In genomic region chr7:28481131-28481926, GRCh38 we compare ENCODE assay signal across 8 cellular contexts.
DNase-seq lines count a peak whose midpoint lies in the region; ATAC-seq lines count a peak whose summit lies in the region.

No MANE protein-coding gene starts in this region.

- ATAC-seq in GM18499 (IDR thresholded peaks at IDR 0.05; ENCODE audit: insufficient read depth, unreplicated experiment) (peak; percentile 59), GM21723 (IDR thresholded peaks at IDR 0.05; ENCODE audit: unreplicated experiment) (peak; percentile 73), HG03571 (IDR thresholded peaks at IDR 0.05; ENCODE audit: unreplicated experiment) (peak; percentile 66)

- DNase-seq in iris pigment epithelial cell (ENCODE audit: low read depth): peak; percentile 7
- no peak for DNase-seq in NCI-H510A (lab: John Stamatoyannopoulos, UW)
- DNase-seq in GOT3 (lab: John Stamatoyannopoulos, UW): no peak
- no peak for DNase-seq in NK-92 treated with Interleukin-12 subunit alpha and Interleukin-12 subunit beta, amount 100 ng/mL, for 24 hours (lab: John Stamatoyannopoulos, UW)
- no peak for DNase-seq in mucosa of gallbladder (ENCODE audit: low spot score)
